In the genomic region with DNA sequence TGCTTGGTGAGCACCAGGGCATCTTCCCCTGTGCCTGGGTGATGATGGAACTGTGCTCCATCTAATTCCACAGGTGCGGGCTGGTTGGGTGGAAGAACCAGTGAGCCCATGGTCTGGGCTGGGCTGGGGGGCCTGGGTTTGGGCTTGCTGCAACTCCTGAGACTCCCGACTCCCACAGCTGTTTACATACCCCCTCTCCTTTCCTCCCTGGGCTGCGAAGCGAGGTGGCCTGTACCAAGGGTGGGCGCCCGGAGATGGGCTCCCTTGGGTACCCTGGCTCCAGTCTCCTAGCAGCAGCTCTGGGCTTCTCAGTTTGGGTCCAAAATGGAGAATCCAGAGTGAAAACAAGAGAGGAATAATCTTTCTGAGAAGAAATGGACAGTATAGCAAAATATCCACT, we compare ENCODE assay signal across 33 cellular contexts.
"Had no signal": no experiment of that assay in that cellular context is flagged by ENCODE, and none has a peak within 500 bp of the region (broad histone marks: within the 10 kb centered on the region; RNA-seq: fewer than 3 reads in every experiment).

No MANE protein-coding gene starts in this region.

- H3K4me3 Mint-ChIP-seq: activated CD8-positive, alpha-beta T cell treated with anti-CD3 and anti-CD28 coated beads for 36 hours; activated naive CD8-positive, alpha-beta T cell treated with anti-CD3 and anti-CD28 coated beads, Interleukin-2, amount 50 U/mL, for 24 hours; activated T-cell treated with anti-CD3 and anti-CD28 coated beads, Interleukin-2, amount 50 U/mL, for 4 hours; central memory CD8-positive, alpha-beta T cell had no signal

- H3K9me3 Mint-ChIP-seq: activated CD8-positive, alpha-beta T cell treated with anti-CD3 and anti-CD28 coated beads for 36 hours; activated naive CD8-positive, alpha-beta T cell treated with anti-CD3 and anti-CD28 coated beads, Interleukin-2, amount 50 U/mL, for 24 hours; activated T-cell treated with anti-CD3 and anti-CD28 coated beads, Interleukin-2, amount 50 U/mL, for 4 hours; central memory CD8-positive, alpha-beta T cell; IgD-negative memory B cell had no signal

- H3K27me3 ChIP-seq: ascending aorta, body of pancreas, MG63, SJCRH30 had no signal

- H3K4me3 ChIP-seq: ascending aorta, body of pancreas, MG63, SJCRH30 had no signal

- H3K27me3 Mint-ChIP-seq: activated CD8-positive, alpha-beta T cell treated with anti-CD3 and anti-CD28 coated beads for 36 hours; activated naive CD8-positive, alpha-beta T cell treated with anti-CD3 and anti-CD28 coated beads, Interleukin-2, amount 50 U/mL, for 24 hours; central memory CD8-positive, alpha-beta T cell; IgD-negative memory B cell had no signal

- H3K9ac ChIP-seq: SK-N-SH had no signal

- H3K9me3 ChIP-seq: ascending aorta, body of pancreas, MG63, SJCRH30, SK-N-SH had no signal

- H3K27ac ChIP-seq: ascending aorta, body of pancreas, SJCRH30, VCaP had no signal

- H3K4me1 ChIP-seq: SJCRH30 had no signal

- H3K36me3 ChIP-seq: ascending aorta, SJCRH30 had no signal

- DNase-seq: activated CD4-positive, alpha-beta T cell treated with anti-CD3 and anti-CD28 coated beads, Interleukin-2, amount 50 U/mL, for 1 hour; activated CD4-positive, CD25-positive, alpha-beta regulatory T cell; activated CD8-positive, alpha-beta T cell treated with anti-CD3 and anti-CD28 coated beads for 36 hours; activated naive CD4-positive, alpha-beta T cell treated with anti-CD3 and anti-CD28 coated beads, Interleukin-2, amount 50 U/mL, for 16 hours; activated naive CD8-positive, alpha-beta T cell treated with anti-CD3 and anti-CD28 coated beads, Interleukin-2, amount 50 U/mL, for 24 hours; activated T-cell treated with anti-CD3 and anti-CD28 coated beads, Interleukin-2, amount 50 U/mL, for 4 hours; amniotic stem cell; body of pancreas; KG1; MG63; MV-4-11; NCI-H1092 treated with DMSO at 0.1 percent for 48 hours; NCI-H1417 treated with DMSO at 0.1 percent for 48 hours; NCI-H1694; NCI-H2029; NCI-H2107; NCI-H2171 treated with DMSO at 0.1 percent for 48 hours; NCI-H226; NCI-H510A; NCI-H526 treated with DMSO at 0.1 percent for 48 hours; NCI-H82; OCI-M1; Right ventricle myocardium superior; RPMI8226; SJCRH30; SK-N-SH; T-helper 1 cell; T-helper 9 cell had no signal

- H3K27ac Mint-ChIP-seq: activated CD8-positive, alpha-beta T cell treated with anti-CD3 and anti-CD28 coated beads for 36 hours; activated naive CD8-positive, alpha-beta T cell treated with anti-CD3 and anti-CD28 coated beads, Interleukin-2, amount 50 U/mL, for 24 hours; IgD-negative memory B cell had no signal

- H3K4me2 ChIP-seq: SK-N-SH had no signal

- ATAC-seq: activated CD8-positive, alpha-beta T cell treated with anti-CD3 and anti-CD28 coated beads for 36 hours; activated naive CD8-positive, alpha-beta T cell treated with anti-CD3 and anti-CD28 coated beads, Interleukin-2, amount 50 U/mL, for 24 hours; activated T-cell treated with anti-CD3 and anti-CD28 coated beads, Interleukin-2, amount 50 U/mL, for 4 hours; body of pancreas; Panc1 had no signal
